In genomic region chr12:11059041-11059440, GRCh38 we compare ENCODE assay signal across 31 cellular contexts. TPM values are rescaled to one million over a fixed set of nuclear protein-coding genes. Genes with fewer than 3 reads are reported as not detected.
"Had no signal": no experiment of that assay in that cellular context is flagged by ENCODE, and none has a peak within 500 bp of the region (broad histone marks: within the 10 kb centered on the region; RNA-seq: fewer than 3 reads in every experiment).

No MANE protein-coding gene starts in this region.

- ATAC-seq: activated CD8-positive, alpha-beta T cell treated with anti-CD3 and anti-CD28 coated beads, Interleukin-2, amount 10 ng/mL, durations not matched to agents 7 days and 5 days; Panc1 had no signal

- H3K4me3 ChIP-seq: ascending aorta, cardiac muscle cell, MG63, SK-N-MC had no signal

- H3K4me1 Mint-ChIP-seq: activated CD4-positive, alpha-beta T cell treated with anti-CD3 and anti-CD28 coated beads, Interleukin-2, amount 10 ng/mL, durations not matched to agents 7 days and 5 days; activated naive CD8-positive, alpha-beta T cell treated with anti-CD3 and anti-CD28 coated beads, Interleukin-2, amount 10 ng/mL, durations not matched to agents 7 days and 5 days had no signal

- H3K27ac Mint-ChIP-seq: activated CD4-positive, alpha-beta T cell treated with anti-CD3 and anti-CD28 coated beads for 36 hours; activated CD4-positive, alpha-beta T cell treated with anti-CD3 and anti-CD28 coated beads, Interleukin-2, amount 10 ng/mL, durations not matched to agents 7 days and 5 days; activated CD8-positive, alpha-beta T cell treated with anti-CD3 and anti-CD28 coated beads, Interleukin-2, amount 10 ng/mL, durations not matched to agents 7 days and 5 days; activated naive CD4-positive, alpha-beta T cell treated with anti-CD3 and anti-CD28 coated beads, Interleukin-2, amount 50 U/mL, for 24 hours; activated naive CD8-positive, alpha-beta T cell treated with anti-CD3 and anti-CD28 coated beads, Interleukin-2, amount 10 ng/mL, durations not matched to agents 7 days and 5 days; activated T-cell treated with anti-CD3 and anti-CD28 coated beads, Interleukin-2, amount 50 U/mL, for 24 hours; activated T-helper 2 cell treated with anti-CD3 and anti-CD28 coated beads, Interferon-gamma antibody, Interleukin-2, Interleukin-4, amounts not matched to agents 10 μg/mL and 5 μg/mL and 100 μg/mL, durations not matched to agents 14 hours and 24 hours and 36 hours had no signal

- H3K4me3 Mint-ChIP-seq: activated CD4-positive, alpha-beta T cell treated with anti-CD3 and anti-CD28 coated beads for 36 hours; activated CD4-positive, alpha-beta T cell treated with anti-CD3 and anti-CD28 coated beads, Interleukin-2, amount 10 ng/mL, durations not matched to agents 7 days and 5 days; activated CD8-positive, alpha-beta T cell treated with anti-CD3 and anti-CD28 coated beads, Interleukin-2, amount 10 ng/mL, durations not matched to agents 7 days and 5 days; activated naive CD4-positive, alpha-beta T cell treated with anti-CD3 and anti-CD28 coated beads, Interleukin-2, amount 50 U/mL, for 24 hours; activated naive CD8-positive, alpha-beta T cell treated with anti-CD3 and anti-CD28 coated beads, Interleukin-2, amount 10 ng/mL, durations not matched to agents 7 days and 5 days; activated T-cell treated with anti-CD3 and anti-CD28 coated beads, Interleukin-2, amount 50 U/mL, for 24 hours had no signal

- DNase-seq: activated CD4-positive, alpha-beta T cell treated with anti-CD3 and anti-CD28 coated beads for 36 hours; activated CD4-positive, alpha-beta T cell treated with anti-CD3 and anti-CD28 coated beads, Interleukin-2, amount 10 ng/mL, durations not matched to agents 7 days and 5 days; activated CD4-positive, alpha-beta T cell treated with anti-CD3 and anti-CD28 coated beads, Interleukin-2, amount 50 U/mL, for 48 hours; activated CD8-positive, alpha-beta T cell treated with anti-CD3 and anti-CD28 coated beads, Interleukin-2, amount 10 ng/mL, durations not matched to agents 7 days and 5 days; activated gamma-delta T cell; activated naive CD4-positive, alpha-beta T cell treated with Interleukin-2 at 50 U/mL for 16 hours; activated naive CD8-positive, alpha-beta T cell treated with anti-CD3 and anti-CD28 coated beads, Interleukin-2, amount 10 ng/mL, durations not matched to agents 7 days and 5 days; activated T-cell treated with anti-CD3 and anti-CD28 coated beads, Interleukin-2, amount 50 U/mL, for 24 hours; amygdala; Karpas-422; KBM-7; MG63; NCI-H1048; NCI-H1105 treated with DMSO at 0.1 percent for 48 hours; NCI-H1436; NCI-H1694; NCI-H1930; NCI-H2081 treated with DMSO at 0.1 percent for 48 hours; NCI-H345; NCI-H524 treated with DMSO at 0.1 percent for 48 hours; RPMI8226; T1000; WERI-Rb-1 had no signal

- H3K36me3 ChIP-seq: ascending aorta, cardiac muscle cell, MG63, WERI-Rb-1 had no signal

- H3K27me3 Mint-ChIP-seq: activated CD4-positive, alpha-beta T cell treated with anti-CD3 and anti-CD28 coated beads for 36 hours; activated CD4-positive, alpha-beta T cell treated with anti-CD3 and anti-CD28 coated beads, Interleukin-2, amount 10 ng/mL, durations not matched to agents 7 days and 5 days; activated naive CD4-positive, alpha-beta T cell treated with anti-CD3 and anti-CD28 coated beads, Interleukin-2, amount 50 U/mL, for 24 hours; activated naive CD8-positive, alpha-beta T cell treated with anti-CD3 and anti-CD28 coated beads, Interleukin-2, amount 10 ng/mL, durations not matched to agents 7 days and 5 days; activated T-cell treated with anti-CD3 and anti-CD28 coated beads, Interleukin-2, amount 50 U/mL, for 24 hours had no signal

- H3K27ac ChIP-seq: ascending aorta, cardiac muscle cell, SK-N-MC, WERI-Rb-1 had no signal

- H3K9me3 ChIP-seq: ascending aorta had no signal

- H3K9me3 Mint-ChIP-seq: activated naive CD4-positive, alpha-beta T cell treated with anti-CD3 and anti-CD28 coated beads, Interleukin-2, amount 50 U/mL, for 24 hours had no signal

- H3K27me3 ChIP-seq: ascending aorta, cardiac muscle cell, MG63 had no signal

- H3K4me1 ChIP-seq: ascending aorta had no signal

RNA-seq across cellular contexts. Expression of gene TAS2R46, which starts 3.1 kb away (rescaled TPM):
- polyA plus RNA-seq: adipose tissue had no signal

RNA-seq across cellular contexts. Expression of gene TAS2R31, which starts 27.8 kb away (rescaled TPM):
- total RNA-seq: ascending aorta had no signal

RNA-seq across cellular contexts. Expression of gene TAS2R43, which starts 33.1 kb away (rescaled TPM):
- total RNA-seq: ascending aorta, NCI-H460 had no signal
- polyA plus RNA-seq: adipose tissue had no signal

RNA-seq across cellular contexts. Expression of gene TAS2R19, which starts 36.6 kb away (rescaled TPM):
- total RNA-seq: ascending aorta had no signal
- polyA plus RNA-seq: cardiac muscle cell had no signal
